Comparison of ENCODE assay signal across 26 cellular contexts in the genomic region with DNA sequence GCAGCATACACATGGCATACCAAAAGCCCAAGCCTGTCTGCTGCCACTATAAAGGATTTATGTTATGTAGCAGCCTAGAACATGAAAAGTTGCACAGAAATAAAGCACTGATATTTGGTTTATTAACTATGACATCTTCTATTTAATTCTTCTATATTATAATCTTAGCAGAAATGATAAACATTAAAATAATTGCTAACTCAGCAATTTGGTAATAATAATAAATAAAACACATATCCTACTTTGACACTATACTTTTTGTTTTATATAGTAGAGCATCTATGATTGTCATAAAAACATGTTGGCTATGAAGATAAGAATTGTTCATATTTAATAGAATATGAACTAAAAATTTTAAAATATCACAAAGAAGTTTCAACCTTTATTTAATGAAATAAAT.
"Had no signal": no experiment of that assay in that cellular context is flagged by ENCODE, and none has a peak within 500 bp of the region (broad histone marks: within the 10 kb centered on the region; RNA-seq: fewer than 3 reads in every experiment).

No MANE protein-coding gene starts in this region.

- H3K9me3 ChIP-seq: left lung, neutrophil, tibial nerve, uterus had no signal

- FAIRE-seq: keratinocyte had no signal

- H3K4me1 ChIP-seq: left lung, neural progenitor cell, sigmoid colon, tibial nerve, uterus had no signal

- H3K4me3 ChIP-seq: left lung, lung, neural progenitor cell, sigmoid colon, smooth muscle cell, tibial nerve, uterus had no signal

- H2AFZ ChIP-seq: neural progenitor cell had no signal

- H3K4me2 ChIP-seq: neural progenitor cell, smooth muscle cell had no signal

- DNase-seq: hippocampal formation; left colon; left lung; mesendoderm; naive B cell; natural killer cell; nephron progenitor cell; occipital lobe; retina; right cardiac atrium; sigmoid colon; stimulated activated CD4-positive, alpha-beta T cell treated with anti-CD3 and anti-CD28 coated beads, Interleukin-1b, Interleukin-23, amount 100 ng/mL, for 48 hours; stimulated activated CD4-positive, alpha-beta T cell treated with anti-CD3 and anti-CD28 coated beads, Interleukin-2, amount 100 ng/mL, for 48 hours; stimulated activated CD4-positive, alpha-beta T cell treated with anti-CD3 and anti-CD28 coated beads, Interleukin-4, amount 100 ng/mL, for 4 hours; stimulated activated CD8-positive, alpha-beta memory T cell treated with anti-CD3 and anti-CD28 coated beads, Interleukin-4, amount 100 ng/mL, for 48 hours; stimulated activated naive CD4-positive, alpha-beta T cell treated with Interleukin-2 at 50 U/mL for 16 hours; stimulated activated naive CD8-positive, alpha-beta T cell treated with anti-CD3 and anti-CD28 coated beads, Interleukin-15, amount 100 ng/mL, for 72 hours; substantia nigra; uterus had no signal

- H3K27ac ChIP-seq: left lung, neural progenitor cell, neutrophil, sigmoid colon, tibial nerve, uterus had no signal

- H3K27me3 ChIP-seq: left lung, neural progenitor cell, neutrophil, sigmoid colon, tibial nerve, uterus had no signal

- H3K9ac ChIP-seq: neural progenitor cell had no signal

- H3K36me3 ChIP-seq: left lung, neural progenitor cell, neutrophil, sigmoid colon, tibial nerve, uterus had no signal

- ATAC-seq: left colon; left lung; natural killer cell; right cardiac atrium; stimulated activated memory B cell treated with anti-CD40 and anti-IgM and Interleukin-4, amounts not matched to agents 10 μg/mL and 1 μg/mL and 100 μg/mL, for 72 hours; stimulated activated naive CD8-positive, alpha-beta T cell treated with anti-CD3 and anti-CD28 coated beads, Interleukin-15, amount 100 ng/mL, for 72 hours had no signal
